Comparison of ENCODE assay signal across 13 cellular contexts in the genomic region with DNA sequence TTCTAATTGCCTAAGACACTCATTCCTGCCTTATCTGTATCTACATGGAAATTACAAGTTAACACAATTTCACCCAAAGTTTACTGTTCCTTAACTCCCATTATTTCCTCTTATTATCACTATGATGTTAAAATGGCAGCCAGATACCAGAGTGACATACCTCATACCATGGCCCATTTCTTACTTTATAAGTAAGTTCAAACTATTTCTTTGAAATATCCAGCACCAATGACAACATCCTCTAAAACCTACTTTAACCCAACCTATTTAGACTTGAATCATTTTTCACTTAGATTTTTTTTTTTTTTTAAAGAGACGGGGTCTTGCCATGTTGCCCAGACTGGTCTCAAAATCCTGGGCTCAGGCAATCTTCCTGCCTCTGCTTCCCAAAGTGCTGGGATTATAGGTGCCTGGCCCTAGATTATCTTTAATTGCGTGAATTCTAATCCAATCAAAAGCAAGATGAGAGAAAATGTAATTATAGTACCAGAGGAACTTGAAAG. TPM values are rescaled to one million over a fixed set of nuclear protein-coding genes. Genes with fewer than 3 reads are reported as not detected.
DNase-seq lines count a peak whose midpoint lies in the region; TF ChIP-seq lines count a peak whose summit lies in the region.
"Had no signal": no experiment of that assay in that cellular context is flagged by ENCODE, and none has a peak within 500 bp of the region (broad histone marks: within the 10 kb centered on the region; RNA-seq: fewer than 3 reads in every experiment).

No MANE protein-coding gene starts in this region.

- H3K27ac Mint-ChIP-seq in activated CD4-positive, alpha-beta T cell treated with anti-CD3 and anti-CD28 coated beads, Interleukin-2, amount 10 ng/mL, durations not matched to agents 24 days and 14 days: peak overlapping the region; percentile 27
- H3K27ac Mint-ChIP-seq in activated naive CD8-positive, alpha-beta T cell treated with anti-CD3 and anti-CD28 coated beads for 36 hours: peak overlapping the region; percentile 50
- H3K27ac Mint-ChIP-seq in progenitor cell of endocrine pancreas: peak overlapping the region; percentile 2

- H3K27ac ChIP-seq in A673 (ENCODE audit: low read depth, low read length, poor library complexity, severe bottlenecking): no peak overlapping the region

- H3K4me3 ChIP-seq in A673 (ENCODE audit: low read depth, low read length, poor library complexity, severe bottlenecking): no peak overlapping the region

- BruUV-seq in A673 (replicated peaks; lab: Mats Ljungman, UMichigan): no TSS peak

- no peaks in the 10 kb centered on the region for H3K9me3 ChIP-seq in A673 (ENCODE audit: low read depth, low read length, poor library complexity, severe bottlenecking)

- no peaks in the 10 kb centered on the region for H3K27me3 ChIP-seq in A673 (replicated peaks; ENCODE audit: insufficient read depth, low read depth, low read length, poor library complexity)

- intact Hi-C loops in activated CD4-positive, alpha-beta T cell treated with anti-CD3 and anti-CD28 coated beads, Interleukin-2, amount 10 ng/mL, durations not matched to agents 24 days and 14 days (cut with micrococcal nuclease): loop anchor here (5.0 kb wide), 1 partner anchor 36 kb away; no protein-coding TSS in a partner anchor
- intact Hi-C loops in A673 (cut with micrococcal nuclease; ENCODE audit: unreplicated experiment): no loop called here

- H3K27me3 Mint-ChIP-seq in activated CD4-positive, alpha-beta T cell treated with anti-CD3 and anti-CD28 coated beads, Interleukin-2, amount 10 ng/mL, durations not matched to agents 24 days and 14 days: no peaks in the 10 kb centered on the region
- H3K27me3 Mint-ChIP-seq in activated naive CD8-positive, alpha-beta T cell treated with anti-CD3 and anti-CD28 coated beads for 36 hours: no peaks in the 10 kb centered on the region
- H3K27me3 Mint-ChIP-seq in progenitor cell of endocrine pancreas: no peaks in the 10 kb centered on the region

- H3K36me3 Mint-ChIP-seq in activated CD4-positive, alpha-beta T cell treated with anti-CD3 and anti-CD28 coated beads, Interleukin-2, amount 10 ng/mL, durations not matched to agents 24 days and 14 days (ENCODE audit: low read depth): peaks cover 8% of the 10 kb centered on the region
- peaks cover 5% of the 10 kb centered on the region for H3K36me3 Mint-ChIP-seq in activated naive CD8-positive, alpha-beta T cell treated with anti-CD3 and anti-CD28 coated beads for 36 hours
- peaks cover 8% of the 10 kb centered on the region for H3K36me3 Mint-ChIP-seq in progenitor cell of endocrine pancreas (ENCODE audit: insufficient read depth)

- H3K4me1 Mint-ChIP-seq in activated CD4-positive, alpha-beta T cell treated with anti-CD3 and anti-CD28 coated beads, Interleukin-2, amount 10 ng/mL, durations not matched to agents 24 days and 14 days: peaks cover 34% of the 10 kb centered on the region
- peaks cover 45% of the 10 kb centered on the region for H3K4me1 Mint-ChIP-seq in activated naive CD8-positive, alpha-beta T cell treated with anti-CD3 and anti-CD28 coated beads for 36 hours
- H3K4me1 Mint-ChIP-seq in progenitor cell of endocrine pancreas (ENCODE audit: low read depth): peaks cover 30% of the 10 kb centered on the region

- DNase-seq in activated CD4-positive, alpha-beta T cell treated with anti-CD3 and anti-CD28 coated beads, Interleukin-2, amount 10 ng/mL, durations not matched to agents 24 days and 14 days: no peak
- no peak for DNase-seq in activated CD4-positive, alpha-beta T cell treated with anti-CD3 and anti-CD28 coated beads, Interleukin-2, amount 50 U/mL, for 48 hours
- DNase-seq in HEK293T (ENCODE audit: extremely low spot score): no peak
- no peak for DNase-seq in activated naive CD8-positive, alpha-beta T cell treated with anti-CD3 and anti-CD28 coated beads for 36 hours
- no peak for DNase-seq in progenitor cell of endocrine pancreas (ENCODE audit: low spot score, unreplicated experiment)
- DNase-seq in A673 (ENCODE audit: low spot score): no peak
- DNase-seq in germinal center (ENCODE audit: low spot score): no peak
- DNase-seq in ecto neural progenitor cell (ENCODE audit: low spot score): no peak
- DNase-seq: C1 segment of cervical spinal cord, Karpas-422, NCI-H1105 treated with DMSO at 0.1 percent for 48 hours, NCI-H187, NCI-H774 had no signal

- no peak overlapping the region for H3K4me3 Mint-ChIP-seq in activated CD4-positive, alpha-beta T cell treated with anti-CD3 and anti-CD28 coated beads, Interleukin-2, amount 10 ng/mL, durations not matched to agents 24 days and 14 days
- no peak overlapping the region for H3K4me3 Mint-ChIP-seq in activated naive CD8-positive, alpha-beta T cell treated with anti-CD3 and anti-CD28 coated beads for 36 hours
- no peak overlapping the region for H3K4me3 Mint-ChIP-seq in progenitor cell of endocrine pancreas (ENCODE audit: low read depth)

- no peaks in the 10 kb centered on the region for H3K9me3 Mint-ChIP-seq in activated CD4-positive, alpha-beta T cell treated with anti-CD3 and anti-CD28 coated beads, Interleukin-2, amount 10 ng/mL, durations not matched to agents 24 days and 14 days
- H3K9me3 Mint-ChIP-seq in activated naive CD8-positive, alpha-beta T cell treated with anti-CD3 and anti-CD28 coated beads for 36 hours: no peaks in the 10 kb centered on the region
- no peaks in the 10 kb centered on the region for H3K9me3 Mint-ChIP-seq in progenitor cell of endocrine pancreas (ENCODE audit: low read depth)

- H3K36me3 ChIP-seq in A673 (ENCODE audit: insufficient read depth, low read length, poor library complexity, severe bottlenecking): no peaks in the 10 kb centered on the region

- CTCF ChIA-PET in HEK293T (lab: Yijun Ruan, JAX) (interaction anchor here (0.6 kb wide), 2 partner anchors 81 to 681 kb away, joined by 3 to 4 read pairs; no protein-coding TSS in a partner anchor), A673 (lab: Charles Lee) (no interaction called here)

- POLR2A ChIA-PET in HEK293T (lab: Yijun Ruan, JAX): no interaction called here
- POLR2A ChIA-PET in A673 (lab: Charles Lee; ENCODE audit: low non-redundant PET): no interaction called here

- H3K4me1 ChIP-seq in A673 (ENCODE audit: insufficient read depth, low read length, poor library complexity, severe bottlenecking): peaks cover 20% of the 10 kb centered on the region

- TF ChIP-seq CTCF in progenitor cell of endocrine pancreas (IDR thresholded peaks at IDR 0.05; ENCODE audit: unreplicated experiment) (no peak), A673 (conservative IDR thresholded peaks at IDR 0.05; ENCODE audit: low read depth, low read length) (no peak)

TF ChIP-seq in HEK293T, 16 proteins besides CTCF, POLR2A, EP300 and RAD21:
- no peak for TF ChIP-seq SP1 (IDR thresholded peaks at IDR 0.05)
- TF ChIP-seq LEF1 (IDR thresholded peaks at IDR 0.05; ENCODE audit: borderline replicate concordance): no peak
- TF ChIP-seq L3MBTL2 (conservative IDR thresholded peaks at IDR 0.05): no peak
- peak; percentile 67; the same call in 1 of the 2 replicates for TF ChIP-seq ZNF384 (IDR thresholded peaks at IDR 0.05)
- no peak for TF ChIP-seq FOXM1 (IDR thresholded peaks at IDR 0.05; ENCODE audit: borderline replicate concordance)
- TF ChIP-seq FOXK2 (IDR thresholded peaks at IDR 0.05): no peak
- TF ChIP-seq TARDBP (IDR thresholded peaks at IDR 0.05): no peak

RNA-seq across cellular contexts. Expression of a gene that starts 10.0 kb away (rescaled TPM):
- 14.0 and 20.8 TPM in 2 replicates for total RNA-seq in activated CD4-positive, alpha-beta T cell treated with anti-CD3 and anti-CD28 coated beads, Interleukin-2, amount 10 ng/mL, durations not matched to agents 24 days and 14 days
- total RNA-seq in activated naive CD8-positive, alpha-beta T cell treated with anti-CD3 and anti-CD28 coated beads for 36 hours: 10 to 100 TPM; 17.0 TPM
- total RNA-seq in progenitor cell of endocrine pancreas: 40.0 and 40.5 TPM in 2 replicates
- total RNA-seq in A673 (2021): 24.0 and 25.3 TPM in 2 replicates
